Comparison of ENCODE assay signal across 8 cellular contexts in genomic region chr1:85707267-85707989, GRCh38. TPM values are rescaled to one million over a fixed set of nuclear protein-coding genes. Genes with fewer than 3 reads are reported as not detected.
A peak's percentile ranks its signal among the peaks of the same experiment; 100 is the strongest.
DNase-seq lines count a peak whose midpoint lies in the region; ATAC-seq and TF ChIP-seq lines count a peak whose summit lies in the region.

No MANE protein-coding gene starts in this region.

- peak overlapping the region; percentile 93 for H3K27ac ChIP-seq in left ventricle myocardium inferior (replicated peaks)
- no peak overlapping the region for H3K27ac ChIP-seq in rectal smooth muscle tissue (ENCODE audit: low read depth, low read length)

- peak overlapping the region; percentile 74 for H3K4me3 ChIP-seq in left ventricle myocardium inferior
- H3K4me3 ChIP-seq in Jurkat, Clone E6-1 (ENCODE audit: low read length), result peak overlapping the region; percentile 64
- peak overlapping the region; percentile 91 for H3K4me3 ChIP-seq in epithelial cell of esophagus (ENCODE audit: low read length)
- peak overlapping the region; percentile 91 for H3K4me3 ChIP-seq in rectal smooth muscle tissue (ENCODE audit: low read length)

- H3K27me3 ChIP-seq in left ventricle myocardium inferior (ENCODE audit: low read depth) (no peaks in the 10 kb centered on the region), rectal smooth muscle tissue (ENCODE audit: control insufficient read depth, insufficient read depth, low read length) (no peaks in the 10 kb centered on the region)

- no peaks in the 10 kb centered on the region for H3K27me3 Mint-ChIP-seq in chondrocyte (ENCODE audit: low read depth)

- no peak for ATAC-seq in left ventricle myocardium superior

- peaks cover 17% of the 10 kb centered on the region for H3K4me1 Mint-ChIP-seq in chondrocyte (ENCODE audit: low read depth)

- TF ChIP-seq CTCF in left ventricle myocardium inferior (IDR thresholded peaks at IDR 0.05; ENCODE audit: borderline replicate concordance) (no peak), epithelial cell of esophagus (IDR thresholded peaks at IDR 0.05; ENCODE audit: insufficient read depth, low read depth, low read length, missing control alignments) (no peak), chondrocyte (IDR thresholded peaks at IDR 0.05) (no peak)

- peaks cover 4% of the 10 kb centered on the region for H3K9me3 Mint-ChIP-seq in chondrocyte (ENCODE audit: low read depth)

- DNase-seq in left ventricle myocardium inferior, result no peak
- DNase-seq in left ventricle myocardium superior, result no peak
- no peak for DNase-seq in Jurkat, Clone E6-1 (ENCODE audit: low read depth, low spot score)
- no peak for DNase-seq in epithelial cell of esophagus (ENCODE audit: low read depth)
- DNase-seq in RPMI8226, result no peak
- DNase-seq in islet precursor cell, result no peak
- DNase-seq in chondrocyte (ENCODE audit: low spot score), result no peak

- H3K36me3 ChIP-seq in left ventricle myocardium inferior, result peaks cover 31% of the 10 kb centered on the region
- no peaks in the 10 kb centered on the region for H3K36me3 ChIP-seq in rectal smooth muscle tissue (ENCODE audit: control insufficient read depth, insufficient read depth, low read length)

- H3K4me1 ChIP-seq in left ventricle myocardium inferior, result peaks cover 27% of the 10 kb centered on the region
- peaks cover 6% of the 10 kb centered on the region for H3K4me1 ChIP-seq in rectal smooth muscle tissue (ENCODE audit: control insufficient read depth, insufficient read depth, low read length)

- H3K9ac ChIP-seq in rectal smooth muscle tissue (ENCODE audit: low read length), result peak overlapping the region; percentile 81

- H3K9me3 ChIP-seq in left ventricle myocardium inferior (replicated peaks), result no peaks in the 10 kb centered on the region

- H3K27ac Mint-ChIP-seq in chondrocyte (ENCODE audit: unreplicated experiment), result no peak overlapping the region

- H3K36me3 Mint-ChIP-seq in chondrocyte (ENCODE audit: low read depth), result peaks cover 17% of the 10 kb centered on the region

- H3K4me3 Mint-ChIP-seq in chondrocyte (ENCODE audit: unreplicated experiment), result no peak overlapping the region

- intact Hi-C loops in left ventricle myocardium inferior (cut with micrococcal nuclease) (no loop called here), left ventricle myocardium superior (cut with micrococcal nuclease) (no loop called here)

RNA-seq across cellular contexts. Expression of gene ZNHIT6, which starts 0.8 kb away (rescaled TPM):
- total RNA-seq in left ventricle myocardium inferior, result 8.7 TPM
- 10.5 TPM for total RNA-seq in left ventricle myocardium superior
- 29.0 TPM for polyA plus RNA-seq in Jurkat, Clone E6-1 (2012; ENCODE audit: insufficient read depth, insufficient read length)
- 14.3 to 21.8 TPM (median 15.0 TPM) in 3 replicates for total RNA-seq in chondrocyte
